Comparison of ENCODE assay signal across 1 cellular context in genomic region chr1:61452354-61452990, GRCh38.
TF ChIP-seq lines count a peak whose summit lies in the region.

No MANE protein-coding gene starts in this region.

TF ChIP-seq in SK-N-SH, 30 proteins besides CTCF, POLR2A, EP300 and RAD21 (continued from another document):
- TF ChIP-seq NFIC (IDR thresholded peaks at IDR 0.05; ENCODE audit: borderline replicate concordance), result no peak
TF ChIP-seq in SK-N-SH: peak in this region for 0.
